In the genomic region with DNA sequence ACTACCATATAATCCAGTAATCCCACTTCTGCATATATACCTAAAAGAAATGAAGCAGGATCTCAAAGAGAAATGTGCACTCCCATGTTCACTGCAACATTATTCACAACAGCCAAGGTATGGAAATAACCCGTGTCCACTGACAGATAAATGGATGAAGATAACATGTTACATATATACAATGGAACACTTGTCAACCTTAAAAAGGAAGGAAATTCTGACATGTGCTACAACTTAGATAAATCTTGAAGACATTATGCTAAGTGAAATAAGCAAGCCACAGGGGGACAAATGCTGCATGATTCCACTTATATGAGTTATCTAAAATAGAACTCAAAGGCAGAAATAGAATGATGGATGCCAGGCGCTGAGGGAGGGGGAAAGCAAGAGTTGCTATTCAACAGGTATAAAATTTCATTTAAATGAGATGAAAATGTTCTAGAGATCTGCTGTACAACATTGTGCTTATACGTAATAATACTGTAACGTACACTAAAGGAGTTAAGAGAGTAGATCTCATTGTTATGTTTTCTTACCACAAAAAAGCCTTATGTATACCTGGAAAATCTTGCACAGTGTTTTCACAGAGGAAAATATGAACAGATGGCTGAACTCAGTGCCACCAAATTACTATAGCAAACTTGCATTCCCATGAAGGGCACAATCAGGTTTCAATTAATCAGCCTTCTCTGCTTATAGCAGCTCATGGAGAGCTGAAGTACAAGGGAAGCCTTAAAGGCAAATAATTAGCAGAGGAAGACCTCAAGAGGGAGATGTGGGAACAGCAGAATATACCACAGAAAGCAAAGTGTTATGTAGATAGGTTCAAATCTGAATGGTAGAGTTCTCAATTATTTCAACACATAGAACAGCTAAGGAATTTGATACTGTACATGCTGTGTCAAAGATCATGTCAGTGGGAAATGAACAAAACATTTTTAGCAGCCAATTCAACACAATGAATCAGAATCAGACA, we compare ENCODE assay signal across 12 cellular contexts. TPM values are rescaled to one million over a fixed set of nuclear protein-coding genes. Genes with fewer than 3 reads are reported as not detected.
DNase-seq lines count a peak whose midpoint lies in the region; ATAC-seq and TF ChIP-seq lines count a peak whose summit lies in the region.
"Had no signal": no experiment of that assay in that cellular context is flagged by ENCODE, and none has a peak within 500 bp of the region (broad histone marks: within the 10 kb centered on the region; RNA-seq: fewer than 3 reads in every experiment).

No MANE protein-coding gene starts in this region.

- H3K9me3 ChIP-seq in DND-41 (ENCODE audit: insufficient read depth, low read length, severe bottlenecking), result no peaks in the 10 kb centered on the region
- H3K9me3 ChIP-seq in OCI-LY7 (ENCODE audit: low read length), result no peaks in the 10 kb centered on the region
- H3K9me3 ChIP-seq: adrenal gland, tibial nerve had no signal

- H4K20me1 ChIP-seq in DND-41 (ENCODE audit: insufficient read depth, low read length) (no peaks in the 10 kb centered on the region), OCI-LY7 (ENCODE audit: insufficient read depth, low read length) (no peaks in the 10 kb centered on the region)

- ATAC-seq in DND-41 (ENCODE audit: insufficient read depth, low read depth) (no peak), HG02642 (IDR thresholded peaks at IDR 0.05; ENCODE audit: poor library complexity, unreplicated experiment) (no peak)

- no peak overlapping the region for H2AFZ ChIP-seq in DND-41 (ENCODE audit: low read depth, low read length)
- H2AFZ ChIP-seq in OCI-LY7 (ENCODE audit: low read length), result no peak overlapping the region

- H3K79me2 ChIP-seq in DND-41 (ENCODE audit: insufficient read depth, low read length) (no peaks in the 10 kb centered on the region), OCI-LY7 (ENCODE audit: insufficient read depth, low read depth, low read length) (no peaks in the 10 kb centered on the region)

- H3K9ac ChIP-seq in DND-41 (ENCODE audit: low read depth, low read length), result no peak overlapping the region

- TF ChIP-seq CTCF in AG09309 (IDR thresholded peaks at IDR 0.05; ENCODE audit: control insufficient read depth, insufficient read depth, low read depth, low read length, missing control alignments) (peak; percentile 7), DND-41 (IDR thresholded peaks at IDR 0.05; ENCODE audit: borderline replicate concordance, extremely low read depth, low read length, poor library complexity, severe bottlenecking) (peak; percentile 18), OCI-LY7 (conservative IDR thresholded peaks at IDR 0.05; ENCODE audit: low read length) (no peak)

- no peak overlapping the region for H3K4me2 ChIP-seq in DND-41 (ENCODE audit: insufficient read depth, low read length)
- H3K4me2 ChIP-seq in OCI-LY7 (ENCODE audit: low read length), result no peak overlapping the region

- intact Hi-C loops in OCI-LY7 (cut with micrococcal nuclease; ENCODE audit: unreplicated experiment), result loop anchor here (5.0 kb wide), 1 partner anchor 56 kb away; the partner anchor contains the start of genes GANC and TMEM87A

- BruUV-seq in OCI-LY7 (replicated peaks; lab: Mats Ljungman, UMichigan), result no TSS peak

- H3K27me3 ChIP-seq in DND-41 (ENCODE audit: insufficient read depth, low read length, poor library complexity), result no peaks in the 10 kb centered on the region
- H3K27me3 ChIP-seq: adrenal gland, tibial nerve had no signal

- no peaks in the 10 kb centered on the region for H3K9me2 ChIP-seq in OCI-LY7 (ENCODE audit: insufficient read depth, low read length)

- H3K4me1 ChIP-seq in DND-41 (ENCODE audit: insufficient read depth, low read length), result no peaks in the 10 kb centered on the region
- H3K4me1 ChIP-seq in OCI-LY7 (ENCODE audit: insufficient read depth, low read length, poor library complexity, severe bottlenecking), result peaks cover 27% of the 10 kb centered on the region
- H3K4me1 ChIP-seq: adrenal gland, tibial nerve had no signal

- H3K27ac ChIP-seq in DND-41 (ENCODE audit: low read length), result no peak overlapping the region
- no peak overlapping the region for H3K27ac ChIP-seq in OCI-LY7 (ENCODE audit: low read depth, low read length, poor library complexity, severe bottlenecking)
- H3K27ac ChIP-seq: adrenal gland, tibial nerve had no signal

- POLR2A ChIA-PET in OCI-LY7 (lab: Charles Lee), result interaction anchor here (1.0 kb wide), 1 partner anchor 17 kb away, joined by 3 read pairs; no protein-coding TSS in a partner anchor

- DNase-seq in AG09309 (ENCODE audit: low read depth) (no peak), DND-41 (no peak), OCI-LY7 (ENCODE audit: low spot score) (peak; percentile 13), dermis blood vessel endothelial cell (peak; percentile 40), NK-92 (lab: John Stamatoyannopoulos, UW; ENCODE audit: unreplicated experiment) (no peak), NCI-H748 (lab: John Stamatoyannopoulos, UW; ENCODE audit: unreplicated experiment) (no peak), AG20443 (ENCODE audit: low spot score) (no peak)
- DNase-seq: activated CD4-positive, alpha-beta T cell treated with anti-CD3 and anti-CD28 coated beads for 48 hours; adrenal gland; RPMI8226 had no signal

- H3K4me3 ChIP-seq in AG09309 (ENCODE audit: control insufficient read depth, low read depth, low read length) (no peak overlapping the region), DND-41 (ENCODE audit: low read depth in 1 of 2, low read length in 2 of 2) (no peak overlapping the region), OCI-LY7 (ENCODE audit: low read depth, low read length, poor library complexity, severe bottlenecking) (no peak overlapping the region)
- H3K4me3 ChIP-seq: adrenal gland, tibial nerve had no signal

- H3K36me3 ChIP-seq in DND-41 (ENCODE audit: insufficient read depth, low read length) (peaks cover 63% of the 10 kb centered on the region), OCI-LY7 (ENCODE audit: insufficient read depth, low read length) (peaks cover 73% of the 10 kb centered on the region)

- CTCF ChIA-PET in OCI-LY7 (lab: Charles Lee; ENCODE audit: unreplicated experiment), result no interaction called here

RNA-seq across cellular contexts. Expression of gene VPS39, which starts 8.0 kb away (rescaled TPM):
- total RNA-seq in OCI-LY7 (2014; rRNA removed; shearing (Covaris generic)), result 25.1 and 27.5 TPM in 2 replicates
- 56.1 and 60.5 TPM in 2 replicates for total RNA-seq in OCI-LY7 (2022)
- total RNA-seq in dermis blood vessel endothelial cell, result 47.0 and 53.4 TPM in 2 replicates

RNA-seq across cellular contexts. Expression of gene GANC, which starts 56.9 kb away (rescaled TPM):
- total RNA-seq in OCI-LY7 (2014; rRNA removed; shearing (Covaris generic)), result 25.4 and 27.9 TPM in 2 replicates
- total RNA-seq in OCI-LY7 (2022), result 31.7 and 35.7 TPM in 2 replicates
- 11.1 and 18.6 TPM in 2 replicates for total RNA-seq in dermis blood vessel endothelial cell

RNA-seq across cellular contexts. Expression of gene TMEM87A, which starts 57.1 kb away (rescaled TPM):
- total RNA-seq in OCI-LY7 (2014; rRNA removed; shearing (Covaris generic)), result 21.4 and 23.2 TPM in 2 replicates
- total RNA-seq in OCI-LY7 (2022), result 23.6 and 24.5 TPM in 2 replicates
- 60.6 and 62.3 TPM in 2 replicates for total RNA-seq in dermis blood vessel endothelial cell

RNA-seq across cellular contexts. Expression of gene PLA2G4F, which starts 59.7 kb away (rescaled TPM):
- not detected in 2 replicates for total RNA-seq in OCI-LY7 (2014; rRNA removed; shearing (Covaris generic))
- not detected in 2 replicates for total RNA-seq in OCI-LY7 (2022)
- total RNA-seq in dermis blood vessel endothelial cell, result not detected in 2 replicates
- total RNA-seq: tibial nerve had no signal

Comparison
In these comparisons a context has a peak if more than half of its experiments do, and no peak if none do; other contexts are left out.
1. DNase-seq: peak in OCI-LY7 (single experiment) and dermis blood vessel endothelial cell (single experiment); none in AG09309 (single experiment), DND-41 (single experiment), NK-92 (single experiment), NCI-H748 (single experiment) and AG20443 (single experiment).